5 cellular contexts compared by ENCODE assay signal in genomic region chr15:32358462-32358861, GRCh38. TPM values are rescaled to one million over a fixed set of nuclear protein-coding genes. Genes with fewer than 3 reads are reported as not detected.
"Had no signal": no experiment of that assay in that cellular context is flagged by ENCODE, and none has a peak within 500 bp of the region (broad histone marks: within the 10 kb centered on the region; RNA-seq: fewer than 3 reads in every experiment).

No MANE protein-coding gene starts in this region.

RNA-seq across cellular contexts. Expression of gene GOLGA8K, which starts 44.6 kb away (rescaled TPM):
- total RNA-seq: hepatocyte, kidney epithelial cell, right atrium auricular region, skeletal muscle tissue, smooth muscle cell had no signal
- polyA plus RNA-seq: hepatocyte, smooth muscle cell had no signal
